1 cellular context compared by ENCODE assay signal in genomic region chr20:5120189-5120484, GRCh38.
A peak's percentile ranks its signal among the peaks of the same experiment; 100 is the strongest.
TF ChIP-seq lines count a peak whose summit lies in the region.

No MANE protein-coding gene starts in this region.

TF ChIP-seq in HepG2, 621 proteins besides CTCF, POLR2A, EP300 and RAD21 (continues in another document):
- TF ChIP-seq GATA4 (IDR thresholded peaks at IDR 0.05; ENCODE audit: borderline replicate concordance, low read depth) = peak; percentile 64; the same call in 1 of the 2 replicates
- no peak for TF ChIP-seq ARNT (IDR thresholded peaks at IDR 0.05)
- TF ChIP-seq POGZ (CRISPR knock-in tag; IDR thresholded peaks at IDR 0.05) = 0 out of 2 replicates have a peak, but pooled peaks have one; percentile 29
- TF ChIP-seq ZNF878 (CRISPR knock-in tag; IDR thresholded peaks at IDR 0.05) = peak; percentile 70; the same call in 1 of the 2 replicates
- TF ChIP-seq SIX1 (CRISPR knock-in tag; IDR thresholded peaks at IDR 0.05; ENCODE audit: borderline replicate concordance) = peak; percentile 41; the same call in 1 of the 2 replicates
- TF ChIP-seq POLR2AphosphoS5 (IDR thresholded peaks at IDR 0.05; ENCODE audit: low read depth, low read length) = peak; percentile 99
- TF ChIP-seq GATAD2A (CRISPR knock-in tag; IDR thresholded peaks at IDR 0.05) = peak; percentile 71; the same call in 1 of the 2 replicates
- peak; percentile 97; the same call in 1 of the 2 replicates for TF ChIP-seq KMT2A (CRISPR knock-in tag; IDR thresholded peaks at IDR 0.05)
- 0 out of 2 replicates have a peak, but pooled peaks have one; percentile 71 for TF ChIP-seq STAT5B (CRISPR knock-in tag; IDR thresholded peaks at IDR 0.05)
- TF ChIP-seq RFXANK (CRISPR knock-in tag; IDR thresholded peaks at IDR 0.05) = 0 out of 2 replicates have a peak, but pooled peaks have one; percentile 19
- 0 out of 2 replicates have a peak, but pooled peaks have one; percentile 50 for TF ChIP-seq PAXIP1 (CRISPR knock-in tag; conservative IDR thresholded peaks at IDR 0.05)
- no peak for TF ChIP-seq CREB3 (CRISPR knock-in tag; IDR thresholded peaks at IDR 0.05)
- TF ChIP-seq ZNF207 (IDR thresholded peaks at IDR 0.05; ENCODE audit: borderline replicate concordance) = no peak
- TF ChIP-seq ZNF850 (CRISPR knock-in tag; conservative IDR thresholded peaks at IDR 0.05) = no peak
- 0 out of 2 replicates have a peak, but pooled peaks have one; percentile 66 for TF ChIP-seq CENPBD1 (CRISPR knock-in tag; IDR thresholded peaks at IDR 0.05; ENCODE audit: borderline replicate concordance, low read depth)
- TF ChIP-seq MTF1 (CRISPR knock-in tag; IDR thresholded peaks at IDR 0.05) = 0 out of 2 replicates have a peak, but pooled peaks have one; percentile 71
- peak; percentile 57; the same call in 1 of the 2 replicates for TF ChIP-seq ZNF792 (CRISPR knock-in tag; IDR thresholded peaks at IDR 0.05)
- TF ChIP-seq HMGXB4 (CRISPR knock-in tag; IDR thresholded peaks at IDR 0.05; ENCODE audit: borderline replicate concordance in 1 of 2, low read depth in 1 of 2) = peak in 1 of 2 experiments; percentile 39; a peak in 2 of 4 replicates
- TF ChIP-seq ZFP91 (CRISPR knock-in tag; IDR thresholded peaks at IDR 0.05; ENCODE audit: borderline replicate concordance) = no peak
- peak; percentile 14; the same call in 1 of the 2 replicates for TF ChIP-seq ESRRA (CRISPR knock-in tag; IDR thresholded peaks at IDR 0.05; ENCODE audit: low read depth)
- TF ChIP-seq DRAP1 (CRISPR knock-in tag; IDR thresholded peaks at IDR 0.05) = peak; percentile 10
- TF ChIP-seq SKI (IDR thresholded peaks at IDR 0.05; ENCODE audit: partially characterized antibody) = no peak
- TF ChIP-seq IRF2 (CRISPR knock-in tag; IDR thresholded peaks at IDR 0.05) = peak; percentile 99
- TF ChIP-seq ZNF556 (CRISPR knock-in tag; IDR thresholded peaks at IDR 0.05; ENCODE audit: borderline replicate concordance) = 0 out of 2 replicates have a peak, but pooled peaks have one; percentile 50
- peak; percentile 67; the same call in 1 of the 2 replicates for TF ChIP-seq AFF4 (CRISPR knock-in tag; IDR thresholded peaks at IDR 0.05)
- TF ChIP-seq ZNF138 (CRISPR knock-in tag; IDR thresholded peaks at IDR 0.05; ENCODE audit: low read depth) = no peak
- peak; percentile 99 for TF ChIP-seq POLR2G (IDR thresholded peaks at IDR 0.05; ENCODE audit: low read depth, low read length)
- 0 out of 2 replicates have a peak, but pooled peaks have one; percentile 4 for TF ChIP-seq SMAD9 (CRISPR knock-in tag; IDR thresholded peaks at IDR 0.05)
- TF ChIP-seq ZUFSP (CRISPR knock-in tag; IDR thresholded peaks at IDR 0.05; ENCODE audit: borderline replicate concordance) = no peak
- TF ChIP-seq IRF9 (CRISPR knock-in tag; IDR thresholded peaks at IDR 0.05; ENCODE audit: borderline replicate concordance) = no peak
- TF ChIP-seq MTF2 (CRISPR knock-in tag; IDR thresholded peaks at IDR 0.05; ENCODE audit: borderline replicate concordance) = no peak
- TF ChIP-seq LBX2 (CRISPR knock-in tag; IDR thresholded peaks at IDR 0.05; ENCODE audit: borderline replicate concordance) = no peak
- no peak for TF ChIP-seq YEATS2 (CRISPR knock-in tag; IDR thresholded peaks at IDR 0.05; ENCODE audit: borderline replicate concordance)
- TF ChIP-seq SP140L (CRISPR knock-in tag; IDR thresholded peaks at IDR 0.05; ENCODE audit: borderline replicate concordance) = 0 out of 2 replicates have a peak, but pooled peaks have one; percentile 38
- no peak; the same call in 1 of the 2 replicates for TF ChIP-seq ZSCAN30 (CRISPR knock-in tag; IDR thresholded peaks at IDR 0.05)
- no peak for TF ChIP-seq BORCS8-MEF2B (CRISPR knock-in tag; IDR thresholded peaks at IDR 0.05)
- TF ChIP-seq ZNF205 (CRISPR knock-in tag; IDR thresholded peaks at IDR 0.05) = 0 out of 2 replicates have a peak, but pooled peaks have one; percentile 58
- no peak for TF ChIP-seq ZFYVE20 (CRISPR knock-in tag; IDR thresholded peaks at IDR 0.05; ENCODE audit: borderline replicate concordance, low read depth)
- peak; percentile 6; the same call in 1 of the 2 replicates for TF ChIP-seq ZNF770 (CRISPR knock-in tag; IDR thresholded peaks at IDR 0.05)
